8 cellular contexts compared by ENCODE assay signal in genomic region chr6:85641916-85642773, GRCh38. TPM values are rescaled to one million over a fixed set of nuclear protein-coding genes. Genes with fewer than 3 reads are reported as not detected.
DNase-seq lines count a peak whose midpoint lies in the region; ATAC-seq and TF ChIP-seq lines count a peak whose summit lies in the region.

No MANE protein-coding gene starts in this region.

- H3K27me3 Mint-ChIP-seq in neural crest cell (ENCODE audit: low read depth) = no peaks in the 10 kb centered on the region
- no peaks in the 10 kb centered on the region for H3K27me3 Mint-ChIP-seq in stimulated activated naive CD8-positive, alpha-beta T cell treated with anti-CD3 and anti-CD28 coated beads, Interleukin-15, amount 100 ng/mL, for 72 hours

- H3K27ac Mint-ChIP-seq in neural crest cell (ENCODE audit: unreplicated experiment) = peak overlapping the region; percentile 99
- peak overlapping the region; percentile 99 for H3K27ac Mint-ChIP-seq in stimulated activated naive CD8-positive, alpha-beta T cell treated with anti-CD3 and anti-CD28 coated beads, Interleukin-15, amount 100 ng/mL, for 72 hours

- ATAC-seq in stimulated activated naive CD8-positive, alpha-beta T cell treated with anti-CD3 and anti-CD28 coated beads, Interleukin-15, amount 100 ng/mL, for 72 hours = peak; percentile 2
- ATAC-seq in HG03521 (IDR thresholded peaks at IDR 0.05; ENCODE audit: unreplicated experiment) = no peak

- no peaks in the 10 kb centered on the region for H3K9me3 Mint-ChIP-seq in neural crest cell
- H3K9me3 Mint-ChIP-seq in stimulated activated naive CD8-positive, alpha-beta T cell treated with anti-CD3 and anti-CD28 coated beads, Interleukin-15, amount 100 ng/mL, for 72 hours = peaks cover 0 to 5% of the 10 kb centered on the region in 2 donors

- 0 out of 2 replicates have a peak, but pooled peaks cover 3% of the 10 kb centered on the region for H3K9me3 ChIP-seq in HAP-1

- H3K27me3 ChIP-seq in HAP-1 (ENCODE audit: low read depth) = no peaks in the 10 kb centered on the region; the same call in 1 of the 2 replicates

- in situ Hi-C loops in HAP-1 (cut with MboI; ENCODE audit: low sequenced_read_pairs) = loop anchor here (5.0 kb wide), 1 partner anchor 35 kb away; no protein-coding TSS in a partner anchor

- H3K4me1 ChIP-seq in HAP-1 = peaks cover 37% of the 10 kb centered on the region

- H3K4me3 ChIP-seq in HAP-1 (peak overlapping the region; percentile 99), fibroblast of villous mesenchyme (ENCODE audit: low read depth, low read length) (peak overlapping the region; percentile 99)

- H3K4me1 Mint-ChIP-seq in neural crest cell = peaks cover 57% of the 10 kb centered on the region
- peaks cover 56% of the 10 kb centered on the region for H3K4me1 Mint-ChIP-seq in stimulated activated naive CD8-positive, alpha-beta T cell treated with anti-CD3 and anti-CD28 coated beads, Interleukin-15, amount 100 ng/mL, for 72 hours

- H3K4me3 Mint-ChIP-seq in neural crest cell = peak overlapping the region; percentile 94
- peak overlapping the region; percentile 87 to 91 for H3K4me3 Mint-ChIP-seq in stimulated activated naive CD8-positive, alpha-beta T cell treated with anti-CD3 and anti-CD28 coated beads, Interleukin-15, amount 100 ng/mL, for 72 hours

- peaks cover 37% of the 10 kb centered on the region for H3K36me3 Mint-ChIP-seq in neural crest cell (ENCODE audit: low read depth)

- DNase-seq in AG08396 (ENCODE audit: low spot score) (peak; percentile 47), HAP-1 (ENCODE audit: low spot score in 2 of 2) (peak; percentile 8 to 60), RPMI7951 (ENCODE audit: low read depth) (peak; percentile 54), activated gamma-delta T cell (lab: John Stamatoyannopoulos, UW) (peak; percentile 46), fibroblast of villous mesenchyme (ENCODE audit: low read depth) (peak; percentile 52), neural crest cell (ENCODE audit: low read depth, low spot score) (peak; percentile 9)
- DNase-seq in stimulated activated naive CD8-positive, alpha-beta T cell treated with anti-CD3 and anti-CD28 coated beads, Interleukin-15, amount 100 ng/mL, for 72 hours = peak; percentile 49 to 62

- TF ChIP-seq CTCF in fibroblast of villous mesenchyme (IDR thresholded peaks at IDR 0.05; ENCODE audit: insufficient read depth, low read depth, low read length) = peak; percentile 9
- TF ChIP-seq CTCF in neural crest cell (conservative IDR thresholded peaks at IDR 0.05) = peak; percentile 21

- peaks cover 51% of the 10 kb centered on the region for H3K36me3 ChIP-seq in HAP-1 (replicated peaks)

RNA-seq across cellular contexts. Expression of gene SYNCRIP, which starts 0.5 kb away (rescaled TPM):
- 74.5 and 80.5 TPM in 2 replicates for total RNA-seq in RPMI7951 (2014; rRNA removed; shearing (Covaris generic))
- 56.7 and 68.7 TPM in 2 replicates for total RNA-seq in fibroblast of villous mesenchyme
- total RNA-seq in neural crest cell = 144 and 146 TPM in 2 replicates

RNA-seq across cellular contexts. Expression of gene SNX14, which starts 48.5 kb away (rescaled TPM):
- 133 and 182 TPM in 2 replicates for total RNA-seq in RPMI7951 (2014; rRNA removed; shearing (Covaris generic))
- total RNA-seq in fibroblast of villous mesenchyme = 113 and 151 TPM in 2 replicates
- total RNA-seq in neural crest cell = 54.1 and 56.4 TPM in 2 replicates
